Comparison of ENCODE assay signal across 1 cellular context in genomic region chr1:15088146-15089025, GRCh38.
TF ChIP-seq lines count a peak whose summit lies in the region.

No MANE protein-coding gene starts in this region.

TF ChIP-seq in IMR-90, 13 proteins besides CTCF, POLR2A, EP300 and RAD21 (continued from another document):
- TF ChIP-seq, protein P1, sequence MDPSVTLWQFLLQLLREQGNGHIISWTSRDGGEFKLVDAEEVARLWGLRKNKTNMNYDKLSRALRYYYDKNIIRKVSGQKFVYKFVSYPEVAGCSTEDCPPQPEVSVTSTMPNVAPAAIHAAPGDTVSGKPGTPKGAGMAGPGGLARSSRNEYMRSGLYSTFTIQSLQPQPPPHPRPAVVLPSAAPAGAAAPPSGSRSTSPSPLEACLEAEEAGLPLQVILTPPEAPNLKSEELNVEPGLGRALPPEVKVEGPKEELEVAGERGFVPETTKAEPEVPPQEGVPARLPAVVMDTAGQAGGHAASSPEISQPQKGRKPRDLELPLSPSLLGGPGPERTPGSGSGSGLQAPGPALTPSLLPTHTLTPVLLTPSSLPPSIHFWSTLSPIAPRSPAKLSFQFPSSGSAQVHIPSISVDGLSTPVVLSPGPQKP (IDR thresholded peaks at IDR 0.05; ENCODE audit: borderline replicate concordance, low read depth, low read length) = no peak
- TF ChIP-seq CEBPB (IDR thresholded peaks at IDR 0.05; ENCODE audit: low read depth, low read length) = no peak
- TF ChIP-seq MAZ (IDR thresholded peaks at IDR 0.05; ENCODE audit: borderline replicate concordance, low read depth, low read length) = no peak
- TF ChIP-seq MAFK (IDR thresholded peaks at IDR 0.05; ENCODE audit: low read depth, low read length) = no peak
- no peak for TF ChIP-seq FOS (IDR thresholded peaks at IDR 0.05; ENCODE audit: low read depth, low read length)
- TF ChIP-seq BHLHE40 (IDR thresholded peaks at IDR 0.05; ENCODE audit: low read depth, low read length) = no peak
- no peak for TF ChIP-seq RCOR1 (IDR thresholded peaks at IDR 0.05; ENCODE audit: insufficient replicate concordance, low read length)
- no peak for TF ChIP-seq SMC3 (IDR thresholded peaks at IDR 0.05; ENCODE audit: low read depth, low read length)
- TF ChIP-seq MXI1 (IDR thresholded peaks at IDR 0.05; ENCODE audit: borderline replicate concordance, low read depth, low read length) = no peak
- TF ChIP-seq RFX5 (IDR thresholded peaks at IDR 0.05; ENCODE audit: low read depth, low read length) = no peak
- TF ChIP-seq NFE2L2 (IDR thresholded peaks at IDR 0.05; ENCODE audit: low read depth, low read length) = no peak
- no peak for TF ChIP-seq USF2 (IDR thresholded peaks at IDR 0.05; ENCODE audit: low read depth, low read length)
